Comparison of ENCODE assay signal across 17 cellular contexts in genomic region chr14:76861574-76862255, GRCh38. TPM values are rescaled to one million over a fixed set of nuclear protein-coding genes. Genes with fewer than 3 reads are reported as not detected.
A peak's percentile ranks its signal among the peaks of the same experiment; 100 is the strongest.
DNase-seq lines count a peak whose midpoint lies in the region; ATAC-seq and TF ChIP-seq lines count a peak whose summit lies in the region.
"Had no signal": no experiment of that assay in that cellular context is flagged by ENCODE, and none has a peak within 500 bp of the region (broad histone marks: within the 10 kb centered on the region; RNA-seq: fewer than 3 reads in every experiment).

No MANE protein-coding gene starts in this region.

- no peaks in the 10 kb centered on the region for H3K9me3 ChIP-seq in trophoblast cell (ENCODE audit: insufficient read depth, low read depth, low read length)
- H3K9me3 ChIP-seq: Caco-2 had no signal

- H4K91ac ChIP-seq in trophoblast cell (ENCODE audit: low read depth, low read length) = no peak overlapping the region

- POLR2A ChIA-PET in WTC11 (lab: Charles Lee) = interaction anchor here (0.6 kb wide), 1 partner anchor 451 kb away, joined by 3 read pairs; no protein-coding TSS in a partner anchor

- H3K27ac ChIP-seq in trophoblast cell (ENCODE audit: low read depth, low read length) = no peak overlapping the region

- no peak overlapping the region for H2BK120ac ChIP-seq in trophoblast cell (ENCODE audit: insufficient read depth, low read length, poor library complexity)

- no peak overlapping the region for H4K8ac ChIP-seq in trophoblast cell (ENCODE audit: low read depth, low read length)

- H3K27me3 Mint-ChIP-seq in WTC11 (ENCODE audit: low read depth) = no peaks in the 10 kb centered on the region; the same call in none of the 2 replicates
- peaks cover 2% of the 10 kb centered on the region for H3K27me3 Mint-ChIP-seq in activated T-cell treated with anti-CD3 and anti-CD28 coated beads, Interleukin-2, amount 50 U/mL, for 4 hours (ENCODE audit: low read depth)

- no peak overlapping the region for H3K4ac ChIP-seq in trophoblast cell (ENCODE audit: low read depth, low read length)

- H3K36me3 Mint-ChIP-seq in WTC11 = no peaks in the 10 kb centered on the region
- no peaks in the 10 kb centered on the region for H3K36me3 Mint-ChIP-seq in activated T-cell treated with anti-CD3 and anti-CD28 coated beads, Interleukin-2, amount 50 U/mL, for 4 hours (ENCODE audit: insufficient read depth)
- H3K36me3 Mint-ChIP-seq: CD4-positive, alpha-beta memory T cell had no signal

- H3K79me2 ChIP-seq in trophoblast cell (ENCODE audit: control insufficient read depth, insufficient read depth, low read length, poor library complexity) = no peaks in the 10 kb centered on the region

- no peak overlapping the region for H2BK12ac ChIP-seq in trophoblast cell (ENCODE audit: low read length)

- H3K9ac ChIP-seq in trophoblast cell (ENCODE audit: low read length) = no peak overlapping the region

- no peak overlapping the region for H3K27ac Mint-ChIP-seq in WTC11

- DNase-seq in H7 (peak; percentile 71), WTC11 (ENCODE audit: low spot score) (no peak), trophoblast cell (peak; percentile 13 to 61), UCSD-AML1 (lab: John Stamatoyannopoulos, UW; ENCODE audit: unreplicated experiment) (no peak), COLO829 (ENCODE audit: low spot score) (no peak)
- no peak for DNase-seq in activated T-cell treated with anti-CD3 and anti-CD28 coated beads, Interleukin-2, amount 50 U/mL, for 4 hours
- DNase-seq: C1 segment of cervical spinal cord; Caco-2; CD4-positive, alpha-beta memory T cell; DMS153; DND-41; H9 had no signal

- WGBS in trophoblast cell (ENCODE audit: extremely low coverage, insufficient coverage, insufficient read length) = no CpG with 5 or more reads among the region's 10 CpGs

- H3K4me3 Mint-ChIP-seq in WTC11 = no peak overlapping the region
- no peak overlapping the region for H3K4me3 Mint-ChIP-seq in activated T-cell treated with anti-CD3 and anti-CD28 coated beads, Interleukin-2, amount 50 U/mL, for 4 hours
- H3K4me3 Mint-ChIP-seq: H9 had no signal

- peaks cover 34% of the 10 kb centered on the region for H3K4me1 Mint-ChIP-seq in WTC11
- H3K4me1 Mint-ChIP-seq in activated T-cell treated with anti-CD3 and anti-CD28 coated beads, Interleukin-2, amount 50 U/mL, for 4 hours (ENCODE audit: low read depth) = peaks cover 22% of the 10 kb centered on the region

- no peak overlapping the region for H2AFZ ChIP-seq in trophoblast cell (ENCODE audit: insufficient read depth, low read length, poor library complexity)

- H3K79me1 ChIP-seq in trophoblast cell (ENCODE audit: low read length) = no peaks in the 10 kb centered on the region

- H3K9me3 Mint-ChIP-seq in WTC11 = no peaks in the 10 kb centered on the region
- no peaks in the 10 kb centered on the region for H3K9me3 Mint-ChIP-seq in activated T-cell treated with anti-CD3 and anti-CD28 coated beads, Interleukin-2, amount 50 U/mL, for 4 hours
- H3K9me3 Mint-ChIP-seq: CD4-positive, alpha-beta memory T cell; H9 had no signal

- H3K27me3 ChIP-seq in H7 (ENCODE audit: control insufficient read depth, insufficient read depth, low read length) = 0 out of 2 replicates have a peak, but pooled peaks cover 2% of the 10 kb centered on the region
- H3K27me3 ChIP-seq in trophoblast cell (ENCODE audit: insufficient read depth, low read length) = no peaks in the 10 kb centered on the region

- no peak overlapping the region for H3K4me3 ChIP-seq in H7 (ENCODE audit: insufficient read depth, low read depth, low read length)
- no peak overlapping the region for H3K4me3 ChIP-seq in trophoblast cell (ENCODE audit: low read depth, low read length)

- no peak overlapping the region for H3K4me2 ChIP-seq in trophoblast cell (ENCODE audit: low read length)

- H3K36me3 ChIP-seq in H7 (replicated peaks; ENCODE audit: control insufficient read depth, insufficient read depth, low read length) = no peaks in the 10 kb centered on the region
- no peaks in the 10 kb centered on the region for H3K36me3 ChIP-seq in trophoblast cell (ENCODE audit: control insufficient read depth in 1 of 2, insufficient read depth in 2 of 2, low read length in 2 of 2)

- H3K14ac ChIP-seq in trophoblast cell (ENCODE audit: low read length) = no peak overlapping the region

- no peak for TF ChIP-seq CTCF in WTC11 (IDR thresholded peaks at IDR 0.05)

- H2AK5ac ChIP-seq in trophoblast cell (ENCODE audit: low read length) = no peak overlapping the region

- ATAC-seq in WTC11 = peak; percentile 38; the same call in 1 of the 2 replicates
- ATAC-seq in activated T-cell treated with anti-CD3 and anti-CD28 coated beads, Interleukin-2, amount 50 U/mL, for 4 hours = no peak
- ATAC-seq: HCT116 had no signal

- H3K18ac ChIP-seq in trophoblast cell (ENCODE audit: low read length) = no peak overlapping the region

- H3K23ac ChIP-seq in trophoblast cell (ENCODE audit: low read length) = no peak overlapping the region

- H2BK5ac ChIP-seq in trophoblast cell (ENCODE audit: low read depth, low read length, poor library complexity) = no peak overlapping the region

- peaks cover 4 to 8% of the 10 kb centered on the region in 2 experiments for H3K4me1 ChIP-seq in trophoblast cell (ENCODE audit: control insufficient read depth in 1 of 2, insufficient read depth in 2 of 2, low read length in 2 of 2)
- H3K4me1 ChIP-seq: Caco-2 had no signal

- CTCF ChIA-PET in WTC11 (lab: Charles Lee) = interaction anchor here (1.0 to 1.2 kb wide), 2 partner anchors 9 to 209 kb away, joined by 3 to 4 read pairs; no protein-coding TSS in a partner anchor

- H4K12ac ChIP-seq in trophoblast cell (ENCODE audit: low read depth, low read length) = no peak overlapping the region

TF ChIP-seq in WTC11, 78 proteins besides CTCF, POLR2A, EP300 and RAD21:
- TF ChIP-seq ZNF423 (CRISPR knock-in tag; IDR thresholded peaks at IDR 0.05) (peak; percentile 10; the same call in 1 of the 2 replicates), ZBTB21 (CRISPR knock-in tag; IDR thresholded peaks at IDR 0.05; ENCODE audit: borderline replicate concordance) (no peak)

RNA-seq across cellular contexts. Expression of gene LRRC74A, which starts 35.5 kb away (rescaled TPM):
- not detected in 2 replicates for total RNA-seq in H7 (2014; rRNA removed; shearing (Covaris generic))
- not detected in 3 replicates for total RNA-seq in WTC11 (2021)
- polyA plus RNA-seq in trophoblast cell (2013) = not detected in 2 replicates
- not detected for total RNA-seq in activated T-cell treated with anti-CD3 and anti-CD28 coated beads, Interleukin-2, amount 50 U/mL, for 4 hours
- total RNA-seq: A172; A673; Caco-2; CD4-positive, alpha-beta memory T cell; H1; H9 had no signal
- polyA plus RNA-seq: BJ; CD4-positive, alpha-beta memory T cell; H1 had no signal

RNA-seq across cellular contexts. Expression of gene ANGEL1, which starts 49.0 kb away (rescaled TPM):
- total RNA-seq in H7 (2014; rRNA removed; shearing (Covaris generic)) = 23.3 and 28.5 TPM in 2 replicates
- total RNA-seq in WTC11 (2021) = 25.7 to 29.7 TPM (median 25.8 TPM) in 3 replicates
- polyA plus RNA-seq in trophoblast cell (2013) = 6.4 TPM in 2 replicates
- total RNA-seq in activated T-cell treated with anti-CD3 and anti-CD28 coated beads, Interleukin-2, amount 50 U/mL, for 4 hours = 10 to 100 TPM; 12.5 to 17.3 (median 14.4) TPM

Comparison
In these comparisons a context has a peak if more than half of its experiments do, and no peak if none do; other contexts are left out.
1. DNase-seq: peak in H7 (single experiment) and trophoblast cell (2 of 2); none in WTC11 (single experiment), UCSD-AML1 (single experiment), activated T-cell treated with anti-CD3 and anti-CD28 coated beads, Interleukin-2, amount 50 U/mL, for 4 hours (single experiment) and COLO829 (single experiment).